In genomic region chr7:143765672-143766071, GRCh38 we compare ENCODE assay signal across 1 cellular context. TPM values are rescaled to one million over a fixed set of nuclear protein-coding genes. Genes with fewer than 3 reads are reported as not detected.
"Had no signal": no experiment of that assay in that cellular context is flagged by ENCODE, and none has a peak within 500 bp of the region (broad histone marks: within the 10 kb centered on the region; RNA-seq: fewer than 3 reads in every experiment).

No MANE protein-coding gene starts in this region.

RNA-seq across cellular contexts. Expression of gene CTAGE6, which starts 8.2 kb away (rescaled TPM):
- polyA plus RNA-seq: small intestine had no signal
